In genomic region chr18:23269931-23270330, GRCh38 we compare ENCODE assay signal across 1 cellular context.
TF ChIP-seq lines count a peak whose summit lies in the region.

No MANE protein-coding gene starts in this region.

TF ChIP-seq in K562, 482 proteins besides CTCF, POLR2A, EP300 and RAD21 (continued from another document and continues in another):
- TF ChIP-seq, protein P1, sequence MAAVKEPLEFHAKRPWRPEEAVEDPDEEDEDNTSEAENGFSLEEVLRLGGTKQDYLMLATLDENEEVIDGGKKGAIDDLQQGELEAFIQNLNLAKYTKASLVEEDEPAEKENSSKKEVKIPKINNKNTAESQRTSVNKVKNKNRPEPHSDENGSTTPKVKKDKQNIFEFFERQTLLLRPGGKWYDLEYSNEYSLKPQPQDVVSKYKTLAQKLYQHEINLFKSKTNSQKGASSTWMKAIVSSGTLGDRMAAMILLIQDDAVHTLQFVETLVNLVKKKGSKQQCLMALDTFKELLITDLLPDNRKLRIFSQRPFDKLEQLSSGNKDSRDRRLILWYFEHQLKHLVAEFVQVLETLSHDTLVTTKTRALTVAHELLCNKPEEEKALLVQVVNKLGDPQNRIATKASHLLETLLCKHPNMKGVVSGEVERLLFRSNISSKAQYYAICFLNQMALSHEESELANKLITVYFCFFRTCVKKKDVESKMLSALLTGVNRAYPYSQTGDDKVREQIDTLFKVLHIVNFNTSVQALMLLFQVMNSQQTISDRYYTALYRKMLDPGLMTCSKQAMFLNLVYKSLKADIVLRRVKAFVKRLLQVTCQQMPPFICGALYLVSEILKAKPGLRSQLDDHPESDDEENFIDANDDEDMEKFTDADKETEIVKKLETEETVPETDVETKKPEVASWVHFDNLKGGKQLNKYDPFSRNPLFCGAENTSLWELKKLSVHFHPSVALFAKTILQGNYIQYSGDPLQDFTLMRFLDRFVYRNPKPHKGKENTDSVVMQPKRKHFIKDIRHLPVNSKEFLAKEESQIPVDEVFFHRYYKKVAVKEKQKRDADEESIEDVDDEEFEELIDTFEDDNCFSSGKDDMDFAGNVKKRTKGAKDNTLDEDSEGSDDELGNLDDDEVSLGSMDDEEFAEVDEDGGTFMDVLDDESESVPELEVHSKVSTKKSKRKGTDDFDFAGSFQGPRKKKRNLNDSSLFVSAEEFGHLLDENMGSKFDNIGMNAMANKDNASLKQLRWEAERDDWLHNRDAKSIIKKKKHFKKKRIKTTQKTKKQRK (IDR thresholded peaks at IDR 0.05; ENCODE audit: borderline replicate concordance, low read depth, low read length), result peak; percentile 71
- TF ChIP-seq JUN (IDR thresholded peaks at IDR 0.05; ENCODE audit: borderline replicate concordance, low read depth, low read length) (no peak), JUN (CRISPR knock-in tag; IDR thresholded peaks at IDR 0.05; ENCODE audit: borderline replicate concordance) (no peak), TGIF2 (CRISPR knock-in tag; IDR thresholded peaks at IDR 0.05) (no peak), ZNF384 (IDR thresholded peaks at IDR 0.05; ENCODE audit: low read depth, low read length) (no peak), KLF10 (CRISPR knock-in tag; IDR thresholded peaks at IDR 0.05) (no peak), HDAC1 (IDR thresholded peaks at IDR 0.05) (no peak), MYC (IDR thresholded peaks at IDR 0.05; ENCODE audit: low read depth, low read length) (no peak), MYC (CRISPR knock-in tag; IDR thresholded peaks at IDR 0.05; ENCODE audit: borderline replicate concordance, low read depth) (no peak), NFRKB (IDR thresholded peaks at IDR 0.05; ENCODE audit: low read depth) (no peak), CUX1 (CRISPR knock-in tag; IDR thresholded peaks at IDR 0.05) (no peak), TRIM24 (IDR thresholded peaks at IDR 0.05) (peak in 1 of 2 experiments; percentile 32; a peak in 1 of 4 replicates), FOXP1 (CRISPR knock-in tag; IDR thresholded peaks at IDR 0.05) (no peak), ZNF592 (IDR thresholded peaks at IDR 0.05) (no peak), HMG20B (CRISPR knock-in tag; IDR thresholded peaks at IDR 0.05) (no peak), MAZ (CRISPR knock-in tag; conservative IDR thresholded peaks at IDR 0.05 in 1 of 2, IDR thresholded peaks at IDR 0.05 in 1 of 2) (no peak), ZBTB43 (CRISPR knock-in tag; IDR thresholded peaks at IDR 0.05) (no peak), POLR2H (tag; IDR thresholded peaks at IDR 0.05; ENCODE audit: low read depth) (no peak), KLF16 (IDR thresholded peaks at IDR 0.05) (no peak), TAL1 (IDR thresholded peaks at IDR 0.05) (no peak), ZKSCAN8 (CRISPR knock-in tag; IDR thresholded peaks at IDR 0.05) (no peak), IRF9 (tag; IDR thresholded peaks at IDR 0.05) (no peak), POLR2AphosphoS5 (IDR thresholded peaks at IDR 0.05; ENCODE audit: control insufficient read depth, insufficient read depth, low read depth, low read length) (no peak), ZNF277 (CRISPR knock-in tag; IDR thresholded peaks at IDR 0.05; ENCODE audit: borderline replicate concordance) (no peak)
- TF ChIP-seq, protein P2, sequence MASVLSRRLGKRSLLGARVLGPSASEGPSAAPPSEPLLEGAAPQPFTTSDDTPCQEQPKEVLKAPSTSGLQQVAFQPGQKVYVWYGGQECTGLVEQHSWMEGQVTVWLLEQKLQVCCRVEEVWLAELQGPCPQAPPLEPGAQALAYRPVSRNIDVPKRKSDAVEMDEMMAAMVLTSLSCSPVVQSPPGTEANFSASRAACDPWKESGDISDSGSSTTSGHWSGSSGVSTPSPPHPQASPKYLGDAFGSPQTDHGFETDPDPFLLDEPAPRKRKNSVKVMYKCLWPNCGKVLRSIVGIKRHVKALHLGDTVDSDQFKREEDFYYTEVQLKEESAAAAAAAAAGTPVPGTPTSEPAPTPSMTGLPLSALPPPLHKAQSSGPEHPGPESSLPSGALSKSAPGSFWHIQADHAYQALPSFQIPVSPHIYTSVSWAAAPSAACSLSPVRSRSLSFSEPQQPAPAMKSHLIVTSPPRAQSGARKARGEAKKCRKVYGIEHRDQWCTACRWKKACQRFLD (CRISPR knock-in tag; IDR thresholded peaks at IDR 0.05), result no peak
- TF ChIP-seq, protein P3, sequence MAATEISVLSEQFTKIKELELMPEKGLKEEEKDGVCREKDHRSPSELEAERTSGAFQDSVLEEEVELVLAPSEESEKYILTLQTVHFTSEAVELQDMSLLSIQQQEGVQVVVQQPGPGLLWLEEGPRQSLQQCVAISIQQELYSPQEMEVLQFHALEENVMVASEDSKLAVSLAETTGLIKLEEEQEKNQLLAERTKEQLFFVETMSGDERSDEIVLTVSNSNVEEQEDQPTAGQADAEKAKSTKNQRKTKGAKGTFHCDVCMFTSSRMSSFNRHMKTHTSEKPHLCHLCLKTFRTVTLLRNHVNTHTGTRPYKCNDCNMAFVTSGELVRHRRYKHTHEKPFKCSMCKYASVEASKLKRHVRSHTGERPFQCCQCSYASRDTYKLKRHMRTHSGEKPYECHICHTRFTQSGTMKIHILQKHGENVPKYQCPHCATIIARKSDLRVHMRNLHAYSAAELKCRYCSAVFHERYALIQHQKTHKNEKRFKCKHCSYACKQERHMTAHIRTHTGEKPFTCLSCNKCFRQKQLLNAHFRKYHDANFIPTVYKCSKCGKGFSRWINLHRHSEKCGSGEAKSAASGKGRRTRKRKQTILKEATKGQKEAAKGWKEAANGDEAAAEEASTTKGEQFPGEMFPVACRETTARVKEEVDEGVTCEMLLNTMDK (IDR thresholded peaks at IDR 0.05; ENCODE audit: borderline replicate concordance, insufficient read depth, low read depth, low read length, poor library complexity, severe bottlenecking), result no peak
- TF ChIP-seq, protein P4, sequence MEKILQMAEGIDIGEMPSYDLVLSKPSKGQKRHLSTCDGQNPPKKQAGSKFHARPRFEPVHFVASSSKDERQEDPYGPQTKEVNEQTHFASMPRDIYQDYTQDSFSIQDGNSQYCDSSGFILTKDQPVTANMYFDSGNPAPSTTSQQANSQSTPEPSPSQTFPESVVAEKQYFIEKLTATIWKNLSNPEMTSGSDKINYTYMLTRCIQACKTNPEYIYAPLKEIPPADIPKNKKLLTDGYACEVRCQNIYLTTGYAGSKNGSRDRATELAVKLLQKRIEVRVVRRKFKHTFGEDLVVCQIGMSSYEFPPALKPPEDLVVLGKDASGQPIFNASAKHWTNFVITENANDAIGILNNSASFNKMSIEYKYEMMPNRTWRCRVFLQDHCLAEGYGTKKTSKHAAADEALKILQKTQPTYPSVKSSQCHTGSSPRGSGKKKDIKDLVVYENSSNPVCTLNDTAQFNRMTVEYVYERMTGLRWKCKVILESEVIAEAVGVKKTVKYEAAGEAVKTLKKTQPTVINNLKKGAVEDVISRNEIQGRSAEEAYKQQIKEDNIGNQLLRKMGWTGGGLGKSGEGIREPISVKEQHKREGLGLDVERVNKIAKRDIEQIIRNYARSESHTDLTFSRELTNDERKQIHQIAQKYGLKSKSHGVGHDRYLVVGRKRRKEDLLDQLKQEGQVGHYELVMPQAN (IDR thresholded peaks at IDR 0.05; ENCODE audit: borderline replicate concordance), result no peak
- TF ChIP-seq, protein P5, sequence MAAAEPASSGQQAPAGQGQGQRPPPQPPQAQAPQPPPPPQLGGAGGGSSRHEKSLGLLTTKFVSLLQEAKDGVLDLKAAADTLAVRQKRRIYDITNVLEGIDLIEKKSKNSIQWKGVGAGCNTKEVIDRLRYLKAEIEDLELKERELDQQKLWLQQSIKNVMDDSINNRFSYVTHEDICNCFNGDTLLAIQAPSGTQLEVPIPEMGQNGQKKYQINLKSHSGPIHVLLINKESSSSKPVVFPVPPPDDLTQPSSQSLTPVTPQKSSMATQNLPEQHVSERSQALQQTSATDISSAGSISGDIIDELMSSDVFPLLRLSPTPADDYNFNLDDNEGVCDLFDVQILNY (CRISPR knock-in tag; IDR thresholded peaks at IDR 0.05), result no peak
